11 cellular contexts compared by ENCODE assay signal in the genomic region with DNA sequence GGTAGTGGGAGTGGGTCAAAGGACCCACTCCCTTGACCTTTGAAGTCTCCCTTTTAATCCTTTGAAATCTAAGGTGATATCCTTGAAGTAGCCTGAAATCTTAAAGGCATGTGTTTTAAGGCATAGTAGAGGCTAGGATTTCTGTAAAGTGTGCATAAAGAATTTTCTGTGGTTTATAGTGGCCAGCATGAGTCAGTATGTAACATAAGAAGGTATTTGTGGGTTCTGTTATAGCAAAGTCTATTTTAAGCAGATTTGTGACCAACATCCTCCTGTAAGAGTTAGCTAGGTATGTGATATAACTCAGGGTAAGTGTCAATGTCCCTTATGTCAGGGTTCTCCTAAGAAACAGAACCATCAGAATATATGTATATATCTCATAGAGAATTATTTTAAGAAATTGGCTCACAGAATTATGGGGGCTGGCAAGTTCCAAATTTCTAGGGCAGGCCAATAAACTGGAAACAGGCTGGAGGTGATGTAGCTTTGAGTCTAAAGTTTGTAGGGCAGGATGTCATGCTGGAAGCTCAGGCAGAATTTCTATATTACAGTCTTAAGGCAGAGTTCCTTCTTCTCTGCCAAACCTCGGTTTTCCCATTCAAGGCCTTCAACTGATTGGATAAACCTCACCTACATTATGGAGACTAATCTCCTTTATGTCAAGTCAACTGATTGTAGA. TPM values are rescaled to one million over a fixed set of nuclear protein-coding genes. Genes with fewer than 3 reads are reported as not detected.
DNase-seq lines count a peak whose midpoint lies in the region; ATAC-seq lines count a peak whose summit lies in the region.
"Had no signal": no experiment of that assay in that cellular context is flagged by ENCODE, and none has a peak within 500 bp of the region (broad histone marks: within the 10 kb centered on the region; RNA-seq: fewer than 3 reads in every experiment).

No MANE protein-coding gene starts in this region.

- DNase-seq in RKO (ENCODE audit: low spot score): peak; percentile 20
- peak; percentile 8 for DNase-seq in hepatic stellate cell (ENCODE audit: low spot score)
- no peak for DNase-seq in midbrain (lab: John Stamatoyannopoulos, UW)
- no peak for DNase-seq in DMS 273 treated with DMSO at 0.1 percent for 48 hours (lab: John Stamatoyannopoulos, UW)
- DNase-seq in NCI-H446 (lab: John Stamatoyannopoulos, UW): no peak
- no peak for DNase-seq in cardiac septum (ENCODE audit: low spot score)
- DNase-seq: adrenal gland; NK-92 treated with Interleukin-12 subunit alpha and Interleukin-12 subunit beta, amount 100 ng/mL, for 24 hours had no signal

- ATAC-seq in GM18498 (IDR thresholded peaks at IDR 0.05; ENCODE audit: unreplicated experiment) (peak; percentile 59), HG02870 (IDR thresholded peaks at IDR 0.05; ENCODE audit: unreplicated experiment) (peak; percentile 86)
- ATAC-seq: WTC11 had no signal

- intact Hi-C loops in cardiac septum (cut with DNase I): no loop called here

RNA-seq across cellular contexts. Expression of a gene that starts 18.7 kb away (rescaled TPM):
- total RNA-seq in cardiac septum: not detected
- total RNA-seq: WTC11 had no signal

RNA-seq across cellular contexts. Expression of a gene that starts 34.4 kb away (rescaled TPM):
- total RNA-seq in cardiac septum: 0.19 TPM
- total RNA-seq: adrenal gland, WTC11 had no signal

Comparison
In these comparisons a context has a peak if more than half of its experiments do, and no peak if none do; other contexts are left out.
1. DNase-seq: peak in RKO (single experiment) and hepatic stellate cell (single experiment); none in midbrain (single experiment), DMS 273 treated with DMSO at 0.1 percent for 48 hours (single experiment), NCI-H446 (0 of 2) and cardiac septum (single experiment).